In genomic region chr2:236256601-236257000, GRCh38 we compare ENCODE assay signal across 23 cellular contexts. TPM values are rescaled to one million over a fixed set of nuclear protein-coding genes. Genes with fewer than 3 reads are reported as not detected.
"Had no signal": no experiment of that assay in that cellular context is flagged by ENCODE, and none has a peak within 500 bp of the region (broad histone marks: within the 10 kb centered on the region; RNA-seq: fewer than 3 reads in every experiment).

No MANE protein-coding gene starts in this region.

- H3K27ac ChIP-seq: SJSA1, SK-N-MC had no signal

- H3K4me3 ChIP-seq: MG63, SJSA1, SK-N-MC had no signal

- H3K27me3 ChIP-seq: MG63, SJSA1 had no signal

- ATAC-seq: HepG2 had no signal

- DNase-seq: IMR-90, Karpas-422, KG1, MG63, NCI-H1092, NCI-H1436, NCI-H187, NCI-H2029, NCI-H2081 treated with DMSO at 0.1 percent for 48 hours, NCI-H2171, NCI-H226, NCI-H446, NCI-H510A, NCI-H524 treated with DMSO at 0.1 percent for 48 hours, NCI-H69, NCI-H774, Right ventricle myocardium superior, RPMI8226, SIG-M5 had no signal

- H3K36me3 ChIP-seq: MG63, SJSA1 had no signal

RNA-seq across cellular contexts. Expression of gene ASB18, which starts 7.6 kb away (rescaled TPM):
- total RNA-seq: HepG2, HT1080, IMR-90 had no signal
- polyA plus RNA-seq: HepG2, IMR-90 had no signal
